Comparison of ENCODE assay signal across 25 cellular contexts in the genomic region with DNA sequence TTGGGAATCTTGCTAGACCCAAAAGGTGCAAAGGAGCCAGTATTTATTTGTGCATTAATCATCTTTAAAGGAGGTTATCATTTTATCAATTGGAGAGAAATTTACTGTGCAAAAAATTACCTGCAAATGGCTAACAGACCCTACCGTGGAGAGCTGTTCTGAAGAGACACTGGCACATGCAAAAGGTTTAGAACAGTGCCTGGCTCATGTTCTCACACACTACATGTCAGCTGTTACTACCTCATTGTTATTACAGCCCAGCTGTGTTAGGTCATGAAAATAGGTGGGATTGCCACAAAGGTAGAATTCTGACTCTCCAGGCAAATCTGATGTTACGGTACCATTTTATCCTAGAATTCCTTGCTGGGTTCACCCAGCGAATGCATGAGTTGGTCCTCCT.
"Had no signal": no experiment of that assay in that cellular context is flagged by ENCODE, and none has a peak within 500 bp of the region (broad histone marks: within the 10 kb centered on the region; RNA-seq: fewer than 3 reads in every experiment).

No MANE protein-coding gene starts in this region.

- H3K9ac ChIP-seq: parathyroid adenoma had no signal

- H3K27me3 Mint-ChIP-seq: activated B cell treated with CpG ODN at 0.5 μM for 24 hours; activated CD4-positive, alpha-beta T cell treated with anti-CD3 and anti-CD28 coated beads for 36 hours; activated T-cell treated with anti-CD3 and anti-CD28 coated beads, Interleukin-2, amount 50 U/mL, for 24 hours; activated T-helper 17 cell treated with anti-CD3 and anti-CD28 coated beads, Interleukin-2, amount 50 U/mL, for 72 hours; dendritic cell treated with granulocyte-macrophage colony-stimulating factor and Interleukin-4, amounts not matched to agents 40 ng/mL and 50 ng/mL, for 4 days; stimulated activated memory B cell treated with anti-CD40 and anti-IgM and Interleukin-4, amounts not matched to agents 10 μg/mL and 1 μg/mL and 100 μg/mL, for 72 hours had no signal

- FAIRE-seq: astrocyte, endometrium had no signal

- H3K9me3 ChIP-seq: lower lobe of right lung had no signal

- H3K27ac Mint-ChIP-seq: activated B cell treated with CpG ODN at 0.5 μM for 24 hours; activated CD4-positive, alpha-beta T cell treated with anti-CD3 and anti-CD28 coated beads for 36 hours; activated naive CD4-positive, alpha-beta T cell treated with anti-CD3 and anti-CD28 coated beads, Interleukin-2, amount 50 U/mL, for 72 hours; activated T-cell treated with anti-CD3 and anti-CD28 coated beads, Interleukin-2, amount 50 U/mL, for 24 hours; activated T-helper 17 cell treated with anti-CD3 and anti-CD28 coated beads, Interleukin-2, amount 50 U/mL, for 72 hours; dendritic cell treated with granulocyte-macrophage colony-stimulating factor and Interleukin-4, amounts not matched to agents 40 ng/mL and 50 ng/mL, for 4 days; nephron progenitor cell; stimulated activated memory B cell treated with anti-CD40 and anti-IgM and Interleukin-4, amounts not matched to agents 10 μg/mL and 1 μg/mL and 100 μg/mL, for 72 hours; T-helper 1 cell treated with Interleukin-12 subunit alpha and Interleukin-12 subunit beta and Interleukin-4 antibody, amounts not matched to agents 30 μg/mL and 1 μg/mL, for 36 hours had no signal

- H3K9me3 Mint-ChIP-seq: activated B cell treated with CpG ODN at 0.5 μM for 24 hours; activated T-helper 17 cell treated with anti-CD3 and anti-CD28 coated beads, Interleukin-2, amount 50 U/mL, for 72 hours had no signal

- H3K4me3 ChIP-seq: lower lobe of right lung, mucosa of descending colon, stomach, upper lobe of left lung had no signal

- H3K36me3 ChIP-seq: lower lobe of right lung, stomach, upper lobe of left lung had no signal

- H3K79me2 ChIP-seq: parathyroid adenoma had no signal

- H2AFZ ChIP-seq: parathyroid adenoma had no signal

- H3K4me3 Mint-ChIP-seq: activated B cell treated with CpG ODN at 0.5 μM for 24 hours; activated CD4-positive, alpha-beta T cell treated with anti-CD3 and anti-CD28 coated beads for 36 hours; activated T-cell treated with anti-CD3 and anti-CD28 coated beads, Interleukin-2, amount 50 U/mL, for 24 hours; activated T-helper 17 cell treated with anti-CD3 and anti-CD28 coated beads, Interleukin-2, amount 50 U/mL, for 72 hours; dendritic cell treated with granulocyte-macrophage colony-stimulating factor and Interleukin-4, amounts not matched to agents 40 ng/mL and 50 ng/mL, for 4 days; nephron progenitor cell; stimulated activated memory B cell treated with anti-CD40 and anti-IgM and Interleukin-4, amounts not matched to agents 10 μg/mL and 1 μg/mL and 100 μg/mL, for 72 hours; T-helper 1 cell treated with Interleukin-12 subunit alpha and Interleukin-12 subunit beta and Interleukin-4 antibody, amounts not matched to agents 30 μg/mL and 1 μg/mL, for 36 hours had no signal

- H3K4me1 Mint-ChIP-seq: activated B cell treated with CpG ODN at 0.5 μM for 24 hours; activated CD4-positive, alpha-beta T cell treated with anti-CD3 and anti-CD28 coated beads for 36 hours; activated T-helper 17 cell treated with anti-CD3 and anti-CD28 coated beads, Interleukin-2, amount 50 U/mL, for 72 hours; stimulated activated memory B cell treated with anti-CD40 and anti-IgM and Interleukin-4, amounts not matched to agents 10 μg/mL and 1 μg/mL and 100 μg/mL, for 72 hours had no signal

- H3K27me3 ChIP-seq: stomach, upper lobe of left lung had no signal

- ATAC-seq: activated CD4-positive, alpha-beta T cell treated with anti-CD3 and anti-CD28 coated beads for 36 hours; activated naive CD4-positive, alpha-beta T cell treated with anti-CD3 and anti-CD28 coated beads, Interleukin-2, amount 50 U/mL, for 72 hours; activated T-helper 17 cell treated with anti-CD3 and anti-CD28 coated beads, Interleukin-2, amount 50 U/mL, for 72 hours; left colon; lower lobe of right lung; mucosa of descending colon; stimulated activated memory B cell treated with anti-CD40 and anti-IgM and Interleukin-4, amounts not matched to agents 10 μg/mL and 1 μg/mL and 100 μg/mL, for 72 hours had no signal

- DNase-seq: activated B cell treated with CpG ODN at 0.5 μM for 24 hours; activated CD4-positive, alpha-beta T cell treated with anti-CD3 and anti-CD28 coated beads for 36 hours; activated CD4-positive, alpha-beta T cell treated with anti-CD3 and anti-CD28 coated beads, Interleukin-2, amount 50 U/mL, for 4 hours; activated CD8-positive, alpha-beta memory T cell treated with anti-CD3 and anti-CD28 coated beads for 24 hours; activated CD8-positive, alpha-beta memory T cell treated with anti-CD3 and anti-CD28 coated beads, Interleukin-2, amount 50 U/mL, for 4 hours; activated T-cell treated with anti-CD3 and anti-CD28 coated beads, Interleukin-2, amount 50 U/mL, for 24 hours; effector CD4-positive, alpha-beta T cell; foreskin fibroblast; lower lobe of right lung; mesendoderm; nephron progenitor cell; stimulated activated CD4-positive, alpha-beta T cell treated with anti-CD3 and anti-CD28 coated beads, Interleukin-12 subunit alpha, Interleukin-12 subunit beta, amount 100 ng/mL, for 4 hours; T1000; upper lobe of left lung had no signal

- H3K4me1 ChIP-seq: parathyroid adenoma had no signal

- H3K27ac ChIP-seq: lower lobe of right lung, parathyroid adenoma, upper lobe of left lung had no signal
